In genomic region chr9:34985311-34985899, GRCh38 we compare ENCODE assay signal across 8 cellular contexts.
DNase-seq lines count a peak whose midpoint lies in the region; ATAC-seq and TF ChIP-seq lines count a peak whose summit lies in the region.

No MANE protein-coding gene starts in this region.

- H3K27me3 Mint-ChIP-seq in nephron progenitor cell (ENCODE audit: low read depth, poor library complexity) = peaks cover 6% of the 10 kb centered on the region

- no peaks in the 10 kb centered on the region for H3K36me3 Mint-ChIP-seq in nephron progenitor cell (ENCODE audit: low read depth)

- H3K4me1 Mint-ChIP-seq in nephron progenitor cell = peaks cover 44% of the 10 kb centered on the region

- peak; percentile 90 for TF ChIP-seq CTCF in nephron progenitor cell (IDR thresholded peaks at IDR 0.05)

- no peak overlapping the region for H3K27ac Mint-ChIP-seq in nephron progenitor cell

- DNase-seq in ACHN (peak; percentile 62), GDM1 (lab: John Stamatoyannopoulos, UW) (peak; percentile 17), NCI-H2029 (lab: John Stamatoyannopoulos, UW) (peak; percentile 26), ecto neural progenitor cell (ENCODE audit: low spot score) (peak; percentile 79), nephron progenitor cell (peak; percentile 81)
- peak; percentile 47 for DNase-seq in activated CD4-positive, alpha-beta T cell treated with anti-CD3 and anti-CD28 coated beads, Interleukin-2, amount 50 U/mL, for 4 hours

- in situ Hi-C loops in ACHN (cut with HindIII; ENCODE audit: low pct_ligation_motif_present, low pct_unique_long_range_greater_than_20kb, low sequenced_read_pairs) = no loop called here

- H3K9me3 Mint-ChIP-seq in nephron progenitor cell = no peaks in the 10 kb centered on the region

- H3K4me3 Mint-ChIP-seq in nephron progenitor cell = no peak overlapping the region

- no peak for ATAC-seq in GM21786 (IDR thresholded peaks at IDR 0.05; ENCODE audit: unreplicated experiment)
- no peak for ATAC-seq in HG03378 (IDR thresholded peaks at IDR 0.05; ENCODE audit: unreplicated experiment)

Comparison
In these comparisons a context has a peak if more than half of its experiments do, and no peak if none do; other contexts are left out.
1. DNase-seq: peak in every context shown above with its lines; median percentile 81 in nephron progenitor cell; 79 in ecto neural progenitor cell; 62 in ACHN; 47 in activated CD4-positive, alpha-beta T cell treated with anti-CD3 and anti-CD28 coated beads, Interleukin-2, amount 50 U/mL, for 4 hours; 26 in NCI-H2029; 17 in GDM1.